8 cellular contexts compared by ENCODE assay signal in genomic region chr13:50713849-50714248, GRCh38.
DNase-seq lines count a peak whose midpoint lies in the region; ATAC-seq and TF ChIP-seq lines count a peak whose summit lies in the region.

No MANE protein-coding gene starts in this region.

- no peak overlapping the region for H2AFZ ChIP-seq in IMR-90 (replicated peaks; ENCODE audit: low read length, poor library complexity)

- H3K9ac ChIP-seq in IMR-90 (ENCODE audit: low read depth, low read length) (no peak overlapping the region), adipocyte (ENCODE audit: low read length) (no peak overlapping the region)

- no peaks in the 10 kb centered on the region for H4K20me1 ChIP-seq in IMR-90 (ENCODE audit: insufficient read depth, low read length)

- no peaks in the 10 kb centered on the region for H3K79me1 ChIP-seq in IMR-90 (ENCODE audit: low read depth in 1 of 2, low read length in 2 of 2)

- no peaks in the 10 kb centered on the region for H3K36me3 ChIP-seq in IMR-90 (ENCODE audit: control insufficient read depth, insufficient read depth, low read length)
- H3K36me3 ChIP-seq in adipocyte (ENCODE audit: control insufficient read depth, insufficient read depth, low read length, severe bottlenecking): no peaks in the 10 kb centered on the region

- H2BK5ac ChIP-seq in IMR-90 (ENCODE audit: low read depth, low read length, poor library complexity, severe bottlenecking): no peak overlapping the region

- H3K4me1 Mint-ChIP-seq in naive B cell (peaks cover 31 to 42% (median 41%) of the 10 kb centered on the region in 3 donors), glutamatergic neuron (ENCODE audit: low read depth, unreplicated experiment) (no peaks in the 10 kb centered on the region)

- H3K56ac ChIP-seq in IMR-90 (ENCODE audit: extremely low read depth, insufficient read depth, low read length): no peak overlapping the region

- no peak overlapping the region for H2AK5ac ChIP-seq in IMR-90 (ENCODE audit: low read depth, low read length)

- H3K4me3 ChIP-seq in AG09309 (ENCODE audit: control insufficient read depth, low read depth, low read length) (no peak overlapping the region), IMR-90 (ENCODE audit: insufficient read depth, low read depth, low read length) (no peak overlapping the region), adipocyte (ENCODE audit: low read length) (no peak overlapping the region)

- dilution Hi-C loops in IMR-90 (cut with HindIII; ENCODE audit: low sequenced_read_pairs, unreplicated experiment): no loop called here

- H3K27me3 ChIP-seq in IMR-90 (ENCODE audit: control insufficient read depth, insufficient read depth, low read length): peaks cover 8% of the 10 kb centered on the region
- H3K27me3 ChIP-seq in adipocyte (replicated peaks; ENCODE audit: control insufficient read depth, insufficient read depth, low read length): no peaks in the 10 kb centered on the region

- no peak overlapping the region for H4K8ac ChIP-seq in IMR-90 (ENCODE audit: low read depth in 2 of 2, low read length in 2 of 2)

- no peak overlapping the region for H2BK15ac ChIP-seq in IMR-90 (ENCODE audit: low read depth, low read length)

- POLR2A ChIA-PET in IMR-90 (lab: Charles Lee; ENCODE audit: unreplicated experiment): no interaction called here

- TF ChIP-seq CTCF in AG09309 (IDR thresholded peaks at IDR 0.05; ENCODE audit: control insufficient read depth, insufficient read depth, low read depth, low read length, missing control alignments) (no peak), IMR-90 (conservative IDR thresholded peaks at IDR 0.05; ENCODE audit: low read depth, low read length) (no peak), glutamatergic neuron (IDR thresholded peaks at IDR 0.05; ENCODE audit: partially characterized antibody, unreplicated experiment) (no peak)

- peak; percentile 82 for ATAC-seq in GM18868 (IDR thresholded peaks at IDR 0.05; ENCODE audit: unreplicated experiment)
- ATAC-seq in IMR-90 (ENCODE audit: low read depth): 0 out of 2 replicates have a peak, but pooled peaks have one; percentile 11
- peak; percentile 73 to 83 for ATAC-seq in naive B cell (ENCODE audit: low read depth in 2 of 2)

- H3K4me2 ChIP-seq in IMR-90 (ENCODE audit: low read depth, low read length): no peak overlapping the region

- 40% methylated on average over 1 of the region's 8 CpGs; no CpG with 5 or more reads in 1 of the 2 experiments for WGBS in IMR-90 (ENCODE audit: extremely low coverage in 2 of 2, insufficient read length in 1 of 2), 2 experiments

- H2BK20ac ChIP-seq in IMR-90 (ENCODE audit: low read depth, low read length): no peak overlapping the region

- DNase-seq in AG09309 (ENCODE audit: low read depth) (peak; percentile 76), IMR-90 (peak; percentile 59), adipocyte (ENCODE audit: low read depth) (peak; percentile 61), naive B cell (peak; percentile 28), glutamatergic neuron (no peak), NCI-H1417 treated with DMSO at 0.1 percent for 48 hours (lab: John Stamatoyannopoulos, UW) (no peak)
- DNase-seq in activated CD4-positive, CD25-positive, alpha-beta regulatory T cell treated with anti-CD3 and anti-CD28 coated beads, Interleukin-2, amount 50 U/mL, for 72 hours: no peak

- H3K36me3 Mint-ChIP-seq in naive B cell (no peaks in the 10 kb centered on the region), glutamatergic neuron (ENCODE audit: unreplicated experiment) (no peaks in the 10 kb centered on the region)

- no TSS peak for BruUV-seq in IMR-90 (replicated peaks; lab: Mats Ljungman, UMichigan)

- H3K9me1 ChIP-seq in IMR-90 (ENCODE audit: insufficient read depth, low read length): no peaks in the 10 kb centered on the region

- no peaks in the 10 kb centered on the region; the same call in 1 of the 2 replicates for H3K4me1 ChIP-seq in IMR-90 (ENCODE audit: control insufficient read depth, insufficient read depth, low read length)
- peaks cover 21% of the 10 kb centered on the region for H3K4me1 ChIP-seq in adipocyte (ENCODE audit: control insufficient read depth, insufficient read depth, low read length)

- H2BK120ac ChIP-seq in IMR-90 (ENCODE audit: low read depth, low read length): no peak overlapping the region

- no peak overlapping the region for H4K5ac ChIP-seq in IMR-90 (ENCODE audit: low read depth, low read length)

- TF ChIP-seq POLR2A in IMR-90 (IDR thresholded peaks at IDR 0.05; ENCODE audit: low read depth, low read length): no peak

- H3K9me3 ChIP-seq in IMR-90 (ENCODE audit: control insufficient read depth, insufficient read depth, low read length): no peaks in the 10 kb centered on the region
- H3K9me3 ChIP-seq in adipocyte (ENCODE audit: control insufficient read depth, low read length): no peaks in the 10 kb centered on the region

- intact Hi-C loops in IMR-90 (cut with micrococcal nuclease): no loop called here

- in situ Hi-C loops in IMR-90 (cut with MboI; ENCODE audit: low sequenced_read_pairs): no loop called here

- H3K27me3 Mint-ChIP-seq in naive B cell (no peaks in the 10 kb centered on the region), glutamatergic neuron (ENCODE audit: unreplicated experiment) (no peaks in the 10 kb centered on the region)

- H3K9me3 Mint-ChIP-seq in naive B cell: peaks cover 0 to 4% (median 0%) of the 10 kb centered on the region in 7 donors
- H3K9me3 Mint-ChIP-seq in glutamatergic neuron (ENCODE audit: unreplicated experiment): peaks cover 3% of the 10 kb centered on the region

- CTCF ChIA-PET in IMR-90 (lab: Yijun Ruan, JAX): no interaction called here

- no peak overlapping the region for H4K91ac ChIP-seq in IMR-90 (ENCODE audit: insufficient read depth, low read depth, low read length)

- no peak overlapping the region for H3K18ac ChIP-seq in IMR-90 (ENCODE audit: low read depth, low read length)

- H3K14ac ChIP-seq in IMR-90 (replicated peaks; ENCODE audit: low read depth, low read length): no peak overlapping the region

- H3K27ac ChIP-seq in IMR-90 (ENCODE audit: insufficient read depth, low read length): no peak overlapping the region

- TF ChIP-seq RAD21 in IMR-90 (IDR thresholded peaks at IDR 0.05; ENCODE audit: low read length): no peak

- peak overlapping the region; percentile 71 to 93 (median 87) for H3K4me3 Mint-ChIP-seq in naive B cell
- H3K4me3 Mint-ChIP-seq in glutamatergic neuron (ENCODE audit: unreplicated experiment): no peak overlapping the region

- H2AK9ac ChIP-seq in IMR-90 (replicated peaks; ENCODE audit: low read depth, low read length, poor library complexity): no peak overlapping the region

- peak overlapping the region; percentile 37 to 90 (median 86) for H3K27ac Mint-ChIP-seq in naive B cell
- no peak overlapping the region for H3K27ac Mint-ChIP-seq in glutamatergic neuron (ENCODE audit: unreplicated experiment)

- H3K23ac ChIP-seq in IMR-90 (ENCODE audit: low read depth, low read length): no peak overlapping the region

- no peak overlapping the region for H3K4ac ChIP-seq in IMR-90 (ENCODE audit: low read depth, low read length)

TF ChIP-seq in IMR-90, 13 proteins besides CTCF, POLR2A, EP300 and RAD21:
- no peak for TF ChIP-seq RCOR1 (IDR thresholded peaks at IDR 0.05; ENCODE audit: insufficient replicate concordance, low read length)
- TF ChIP-seq MAZ (IDR thresholded peaks at IDR 0.05; ENCODE audit: borderline replicate concordance, low read depth, low read length): no peak
- TF ChIP-seq CEBPB (IDR thresholded peaks at IDR 0.05; ENCODE audit: low read depth, low read length): peak; percentile 76

Comparison
In these comparisons a context has a peak if more than half of its experiments do, and no peak if none do; other contexts are left out.
1. DNase-seq: peak in AG09309 (single experiment), IMR-90 (single experiment), adipocyte (single experiment) and naive B cell (single experiment); none in glutamatergic neuron (single experiment), NCI-H1417 treated with DMSO at 0.1 percent for 48 hours (single experiment) and activated CD4-positive, CD25-positive, alpha-beta regulatory T cell treated with anti-CD3 and anti-CD28 coated beads, Interleukin-2, amount 50 U/mL, for 72 hours (single experiment).
2. ATAC-seq: peak in every context shown above with its lines; median percentile 82 in GM18868; 78 in naive B cell; 11 in IMR-90.